ENCODE assay signal across 1 cellular context in the genomic region with DNA sequence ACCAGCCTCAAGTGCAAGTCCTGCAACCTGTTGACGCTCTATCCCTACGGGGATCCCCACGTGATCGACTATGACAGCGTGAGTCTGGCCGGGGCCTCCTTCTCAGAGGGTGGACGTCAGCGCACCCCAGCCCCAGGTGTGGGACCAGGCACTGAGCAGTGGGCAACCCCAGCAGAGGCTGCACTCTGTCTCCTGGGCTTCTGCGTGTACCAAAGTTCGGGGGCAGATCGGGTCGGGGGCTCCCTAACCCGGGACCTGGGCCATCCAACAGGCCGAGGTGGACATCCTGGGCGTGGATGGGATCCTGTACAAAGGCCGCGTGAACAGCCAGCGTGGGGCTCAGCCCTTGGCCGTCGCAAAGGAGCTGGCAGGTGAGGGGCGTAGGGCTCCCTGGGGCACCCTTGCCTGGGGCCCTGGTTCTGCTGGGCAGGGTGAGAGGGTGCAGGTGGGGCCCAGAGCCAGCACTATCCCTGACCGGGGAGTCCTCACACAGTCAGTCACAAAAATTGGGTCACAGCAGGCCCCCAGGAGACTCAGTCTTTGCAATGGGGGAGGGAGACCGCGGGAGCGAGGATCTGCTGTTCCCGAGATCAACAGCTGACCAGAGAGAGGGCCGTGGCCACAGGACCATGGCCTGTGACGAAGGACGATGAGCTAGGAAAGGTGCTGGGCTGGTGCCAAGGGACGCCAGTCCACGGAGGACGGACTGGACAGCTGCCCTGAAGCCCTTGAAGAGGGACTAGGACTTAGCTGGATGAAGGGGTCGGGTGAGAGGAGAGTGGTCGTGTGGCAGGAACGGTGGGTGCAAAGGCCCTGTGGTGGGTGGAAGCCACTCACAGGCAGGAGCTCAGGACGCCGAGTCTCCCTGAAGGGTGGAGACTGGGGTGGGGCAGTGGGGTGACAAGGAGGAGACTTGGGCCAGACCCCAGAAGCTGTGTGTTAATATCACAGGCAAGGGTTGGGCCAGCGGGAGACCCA.
TF ChIP-seq lines count a peak whose summit lies in the region.

No MANE protein-coding gene starts in this region.

TF ChIP-seq in K562, 482 proteins besides CTCF, POLR2A, EP300 and RAD21:
- TF ChIP-seq ZEB2 (IDR thresholded peaks at IDR 0.05): no peak
- no peak for TF ChIP-seq GTF2A2 (tag; IDR thresholded peaks at IDR 0.05)
- TF ChIP-seq, protein P1, sequence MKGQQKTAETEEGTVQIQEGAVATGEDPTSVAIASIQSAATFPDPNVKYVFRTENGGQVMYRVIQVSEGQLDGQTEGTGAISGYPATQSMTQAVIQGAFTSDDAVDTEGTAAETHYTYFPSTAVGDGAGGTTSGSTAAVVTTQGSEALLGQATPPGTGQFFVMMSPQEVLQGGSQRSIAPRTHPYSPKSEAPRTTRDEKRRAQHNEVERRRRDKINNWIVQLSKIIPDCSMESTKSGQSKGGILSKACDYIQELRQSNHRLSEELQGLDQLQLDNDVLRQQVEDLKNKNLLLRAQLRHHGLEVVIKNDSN (CRISPR knock-in tag; IDR thresholded peaks at IDR 0.05): peak; percentile 67; the same call in 1 of the 2 replicates
- TF ChIP-seq RBM15 (IDR thresholded peaks at IDR 0.05; ENCODE audit: insufficient read depth, low read length): no peak
- TF ChIP-seq SIX5 (IDR thresholded peaks at IDR 0.05; ENCODE audit: borderline replicate concordance in 1 of 2, insufficient read depth in 1 of 2, low read depth in 1 of 2, low read length in 2 of 2): no peak
- no peak for TF ChIP-seq MAFK (IDR thresholded peaks at IDR 0.05; ENCODE audit: low read length)
- no peak for TF ChIP-seq ZKSCAN3 (CRISPR knock-in tag; IDR thresholded peaks at IDR 0.05)
- TF ChIP-seq PCBP1 (IDR thresholded peaks at IDR 0.05; ENCODE audit: low read depth, low read length, poor library complexity, severe bottlenecking): no peak
- TF ChIP-seq, protein P2, sequence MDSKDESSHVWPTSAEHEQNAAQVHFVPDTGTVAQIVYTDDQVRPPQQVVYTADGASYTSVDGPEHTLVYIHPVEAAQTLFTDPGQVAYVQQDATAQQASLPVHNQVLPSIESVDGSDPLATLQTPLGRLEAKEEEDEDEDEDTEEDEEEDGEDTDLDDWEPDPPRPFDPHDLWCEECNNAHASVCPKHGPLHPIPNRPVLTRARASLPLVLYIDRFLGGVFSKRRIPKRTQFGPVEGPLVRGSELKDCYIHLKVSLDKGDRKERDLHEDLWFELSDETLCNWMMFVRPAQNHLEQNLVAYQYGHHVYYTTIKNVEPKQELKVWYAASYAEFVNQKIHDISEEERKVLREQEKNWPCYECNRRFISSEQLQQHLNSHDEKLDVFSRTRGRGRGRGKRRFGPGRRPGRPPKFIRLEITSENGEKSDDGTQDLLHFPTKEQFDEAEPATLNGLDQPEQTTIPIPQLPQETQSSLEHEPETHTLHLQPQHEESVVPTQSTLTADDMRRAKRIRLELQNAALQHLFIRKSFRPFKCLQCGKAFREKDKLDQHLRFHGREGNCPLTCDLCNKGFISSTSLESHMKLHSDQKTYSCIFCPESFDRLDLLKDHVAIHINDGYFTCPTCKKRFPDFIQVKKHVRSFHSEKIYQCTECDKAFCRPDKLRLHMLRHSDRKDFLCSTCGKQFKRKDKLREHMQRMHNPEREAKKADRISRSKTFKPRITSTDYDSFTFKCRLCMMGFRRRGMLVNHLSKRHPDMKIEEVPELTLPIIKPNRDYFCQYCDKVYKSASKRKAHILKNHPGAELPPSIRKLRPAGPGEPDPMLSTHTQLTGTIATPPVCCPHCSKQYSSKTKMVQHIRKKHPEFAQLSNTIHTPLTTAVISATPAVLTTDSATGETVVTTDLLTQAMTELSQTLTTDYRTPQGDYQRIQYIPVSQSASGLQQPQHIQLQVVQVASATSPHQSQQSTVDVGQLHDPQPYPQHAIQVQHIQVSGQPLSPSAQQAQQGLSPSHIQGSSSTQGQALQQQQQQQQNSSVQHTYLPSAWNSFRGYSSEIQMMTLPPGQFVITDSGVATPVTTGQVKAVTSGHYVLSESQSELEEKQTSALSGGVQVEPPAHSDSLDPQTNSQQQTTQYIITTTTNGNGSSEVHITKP (IDR thresholded peaks at IDR 0.05; ENCODE audit: partially characterized antibody): no peak
- TF ChIP-seq CEBPG (CRISPR knock-in tag; IDR thresholded peaks at IDR 0.05): no peak
- TF ChIP-seq CEBPG (tag; conservative IDR thresholded peaks at IDR 0.05 in 1 of 2, IDR thresholded peaks at IDR 0.05 in 1 of 2): no peak
- no peak for TF ChIP-seq HNRNPUL1 (IDR thresholded peaks at IDR 0.05; ENCODE audit: low read length)
- TF ChIP-seq, protein P3, sequence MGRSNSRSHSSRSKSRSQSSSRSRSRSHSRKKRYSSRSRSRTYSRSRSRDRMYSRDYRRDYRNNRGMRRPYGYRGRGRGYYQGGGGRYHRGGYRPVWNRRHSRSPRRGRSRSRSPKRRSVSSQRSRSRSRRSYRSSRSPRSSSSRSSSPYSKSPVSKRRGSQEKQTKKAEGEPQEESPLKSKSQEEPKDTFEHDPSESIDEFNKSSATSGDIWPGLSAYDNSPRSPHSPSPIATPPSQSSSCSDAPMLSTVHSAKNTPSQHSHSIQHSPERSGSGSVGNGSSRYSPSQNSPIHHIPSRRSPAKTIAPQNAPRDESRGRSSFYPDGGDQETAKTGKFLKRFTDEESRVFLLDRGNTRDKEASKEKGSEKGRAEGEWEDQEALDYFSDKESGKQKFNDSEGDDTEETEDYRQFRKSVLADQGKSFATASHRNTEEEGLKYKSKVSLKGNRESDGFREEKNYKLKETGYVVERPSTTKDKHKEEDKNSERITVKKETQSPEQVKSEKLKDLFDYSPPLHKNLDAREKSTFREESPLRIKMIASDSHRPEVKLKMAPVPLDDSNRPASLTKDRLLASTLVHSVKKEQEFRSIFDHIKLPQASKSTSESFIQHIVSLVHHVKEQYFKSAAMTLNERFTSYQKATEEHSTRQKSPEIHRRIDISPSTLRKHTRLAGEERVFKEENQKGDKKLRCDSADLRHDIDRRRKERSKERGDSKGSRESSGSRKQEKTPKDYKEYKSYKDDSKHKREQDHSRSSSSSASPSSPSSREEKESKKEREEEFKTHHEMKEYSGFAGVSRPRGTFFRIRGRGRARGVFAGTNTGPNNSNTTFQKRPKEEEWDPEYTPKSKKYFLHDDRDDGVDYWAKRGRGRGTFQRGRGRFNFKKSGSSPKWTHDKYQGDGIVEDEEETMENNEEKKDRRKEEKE (IDR thresholded peaks at IDR 0.05; ENCODE audit: borderline replicate concordance in 1 of 2, control insufficient read depth in 1 of 2, low read depth in 2 of 2, low read length in 1 of 2): no peak
- TF ChIP-seq BHLHE40 (IDR thresholded peaks at IDR 0.05; ENCODE audit: low read length): no peak
- TF ChIP-seq, protein P4, sequence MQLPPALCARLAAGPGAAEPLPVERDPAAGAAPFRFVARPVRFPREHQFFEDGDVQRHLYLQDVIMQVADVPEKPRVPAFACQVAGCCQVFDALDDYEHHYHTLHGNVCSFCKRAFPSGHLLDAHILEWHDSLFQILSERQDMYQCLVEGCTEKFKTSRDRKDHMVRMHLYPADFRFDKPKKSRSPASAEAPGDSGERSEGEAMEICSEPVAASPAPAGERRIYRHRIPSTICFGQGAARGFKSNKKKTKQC (CRISPR knock-in tag; IDR thresholded peaks at IDR 0.05): no peak
- TF ChIP-seq, protein P5, sequence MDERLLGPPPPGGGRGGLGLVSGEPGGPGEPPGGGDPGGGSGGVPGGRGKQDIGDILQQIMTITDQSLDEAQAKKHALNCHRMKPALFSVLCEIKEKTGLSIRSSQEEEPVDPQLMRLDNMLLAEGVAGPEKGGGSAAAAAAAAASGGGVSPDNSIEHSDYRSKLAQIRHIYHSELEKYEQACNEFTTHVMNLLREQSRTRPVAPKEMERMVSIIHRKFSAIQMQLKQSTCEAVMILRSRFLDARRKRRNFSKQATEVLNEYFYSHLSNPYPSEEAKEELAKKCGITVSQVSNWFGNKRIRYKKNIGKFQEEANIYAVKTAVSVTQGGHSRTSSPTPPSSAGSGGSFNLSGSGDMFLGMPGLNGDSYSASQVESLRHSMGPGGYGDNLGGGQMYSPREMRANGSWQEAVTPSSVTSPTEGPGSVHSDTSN (CRISPR knock-in tag; IDR thresholded peaks at IDR 0.05; ENCODE audit: low read depth): no peak
- TF ChIP-seq, protein P5 (tag; conservative IDR thresholded peaks at IDR 0.05; ENCODE audit: low read depth): no peak
- TF ChIP-seq SIRT6 (IDR thresholded peaks at IDR 0.05; ENCODE audit: low read depth, low read length): no peak
- TF ChIP-seq MECOM (CRISPR knock-in tag; IDR thresholded peaks at IDR 0.05): no peak
- TF ChIP-seq, protein P6, sequence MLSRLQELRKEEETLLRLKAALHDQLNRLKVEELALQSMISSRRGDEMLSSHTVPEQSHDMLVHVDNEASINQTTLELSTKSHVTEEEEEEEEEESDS (CRISPR knock-in tag; IDR thresholded peaks at IDR 0.05): no peak
- no peak for TF ChIP-seq CAMTA2 (CRISPR knock-in tag; conservative IDR thresholded peaks at IDR 0.05)
- TF ChIP-seq BCOR (IDR thresholded peaks at IDR 0.05): peak; percentile 52; the same call in 1 of the 2 replicates
- no peak for TF ChIP-seq ZNF76 (CRISPR knock-in tag; IDR thresholded peaks at IDR 0.05; ENCODE audit: borderline replicate concordance)
- TF ChIP-seq, protein P7, sequence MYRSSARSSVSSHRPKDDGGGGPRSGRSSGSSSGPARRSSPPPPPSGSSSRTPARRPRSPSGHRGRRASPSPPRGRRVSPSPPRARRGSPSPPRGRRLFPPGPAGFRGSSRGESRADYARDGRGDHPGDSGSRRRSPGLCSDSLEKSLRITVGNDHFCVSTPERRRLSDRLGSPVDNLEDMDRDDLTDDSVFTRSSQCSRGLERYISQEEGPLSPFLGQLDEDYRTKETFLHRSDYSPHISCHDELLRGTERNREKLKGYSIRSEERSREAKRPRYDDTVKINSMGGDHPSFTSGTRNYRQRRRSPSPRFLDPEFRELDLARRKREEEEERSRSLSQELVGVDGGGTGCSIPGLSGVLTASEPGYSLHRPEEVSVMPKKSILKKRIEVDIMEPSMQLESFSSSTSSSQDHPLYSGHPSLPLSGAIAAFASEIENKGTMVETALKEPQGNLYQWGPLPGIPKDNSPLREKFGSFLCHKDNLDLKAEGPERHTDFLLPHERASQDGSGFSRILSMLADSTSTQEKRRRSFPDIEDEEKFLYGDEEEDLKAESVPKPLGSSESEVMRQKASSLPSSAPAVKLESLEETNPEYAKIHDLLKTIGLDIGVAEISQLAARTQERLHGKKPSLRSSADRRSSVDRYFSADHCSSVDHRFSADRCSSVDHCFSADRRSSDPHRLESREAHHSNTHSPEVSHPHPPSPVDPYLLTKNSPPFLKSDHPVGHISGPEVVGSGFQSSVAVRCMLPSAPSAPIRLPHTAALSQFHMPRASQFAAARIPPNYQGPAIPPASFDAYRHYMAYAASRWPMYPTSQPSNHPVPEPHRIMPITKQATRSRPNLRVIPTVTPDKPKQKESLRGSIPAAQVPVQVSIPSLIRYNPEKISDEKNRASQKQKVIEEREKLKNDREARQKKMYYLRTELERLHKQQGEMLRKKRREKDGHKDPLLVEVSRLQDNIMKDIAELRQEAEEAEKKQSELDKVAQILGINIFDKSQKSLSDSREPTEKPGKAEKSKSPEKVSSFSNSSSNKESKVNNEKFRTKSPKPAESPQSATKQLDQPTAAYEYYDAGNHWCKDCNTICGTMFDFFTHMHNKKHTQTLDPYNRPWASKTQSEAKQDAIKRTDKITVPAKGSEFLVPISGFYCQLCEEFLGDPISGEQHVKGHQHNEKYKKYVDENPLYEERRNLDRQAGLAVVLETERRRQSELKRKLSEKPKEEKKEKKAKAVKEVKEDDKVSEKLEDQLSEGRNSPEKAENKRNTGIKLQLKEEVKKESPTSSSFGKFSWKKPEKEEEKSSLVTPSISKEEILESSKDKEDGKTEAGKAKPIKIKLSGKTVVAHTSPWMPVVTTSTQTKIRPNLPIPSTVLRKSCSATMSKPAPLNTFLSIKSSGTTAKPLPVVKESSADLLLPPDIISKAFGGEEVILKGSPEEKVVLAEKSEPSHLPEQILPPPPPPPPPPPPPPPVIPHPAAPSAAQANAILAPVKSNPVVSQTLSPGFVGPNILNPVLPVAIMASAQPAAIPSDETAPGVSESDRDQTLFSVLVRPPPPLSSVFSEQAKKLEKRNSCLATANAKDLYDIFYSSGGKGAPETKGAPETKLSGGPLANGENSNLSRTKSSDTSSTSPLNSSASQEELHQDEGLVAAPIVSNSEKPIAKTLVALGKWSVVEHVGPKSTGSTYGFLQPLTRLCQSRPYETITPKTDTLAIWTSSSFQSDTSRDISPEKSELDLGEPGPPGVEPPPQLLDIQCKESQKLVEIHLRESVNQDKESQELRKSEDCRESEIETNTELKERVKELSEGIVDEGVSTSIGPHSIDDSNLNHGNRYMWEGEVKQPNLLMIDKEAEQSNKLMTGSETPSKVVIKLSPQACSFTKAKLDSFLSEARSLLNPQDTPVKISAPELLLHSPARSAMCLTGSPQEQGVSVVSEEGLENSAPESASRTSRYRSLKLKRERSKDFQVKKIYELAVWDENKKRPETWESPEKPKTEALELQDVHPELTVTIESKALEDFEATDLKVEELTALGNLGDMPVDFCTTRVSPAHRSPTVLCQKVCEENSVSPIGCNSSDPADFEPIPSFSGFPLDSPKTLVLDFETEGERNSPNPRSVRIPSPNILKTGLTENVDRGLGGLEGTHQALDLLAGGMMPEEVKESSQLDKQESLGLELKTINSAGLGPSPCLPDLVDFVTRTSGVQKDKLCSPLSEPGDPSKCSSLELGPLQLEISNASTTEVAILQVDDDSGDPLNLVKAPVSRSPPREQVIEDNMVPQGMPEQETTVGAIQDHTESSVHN (IDR thresholded peaks at IDR 0.05; ENCODE audit: borderline replicate concordance in 1 of 2, low read depth in 1 of 2): no peak
- no peak for TF ChIP-seq HNRNPK (IDR thresholded peaks at IDR 0.05; ENCODE audit: low read depth, low read length, poor library complexity, severe bottlenecking)
- TF ChIP-seq, protein P8, sequence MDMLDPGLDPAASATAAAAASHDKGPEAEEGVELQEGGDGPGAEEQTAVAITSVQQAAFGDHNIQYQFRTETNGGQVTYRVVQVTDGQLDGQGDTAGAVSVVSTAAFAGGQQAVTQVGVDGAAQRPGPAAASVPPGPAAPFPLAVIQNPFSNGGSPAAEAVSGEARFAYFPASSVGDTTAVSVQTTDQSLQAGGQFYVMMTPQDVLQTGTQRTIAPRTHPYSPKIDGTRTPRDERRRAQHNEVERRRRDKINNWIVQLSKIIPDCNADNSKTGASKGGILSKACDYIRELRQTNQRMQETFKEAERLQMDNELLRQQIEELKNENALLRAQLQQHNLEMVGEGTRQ (CRISPR knock-in tag; IDR thresholded peaks at IDR 0.05): peak; percentile 26
- TF ChIP-seq ZNF75A (CRISPR knock-in tag; IDR thresholded peaks at IDR 0.05): no peak
- TF ChIP-seq SMARCA5 (IDR thresholded peaks at IDR 0.05): peak; percentile 47; the same call in 1 of the 2 replicates
- no peak for TF ChIP-seq SNRNP70 (optimal IDR thresholded peaks at IDR 0.05; ENCODE audit: low read depth, low read length)
